ENCODE assay signal across 20 cellular contexts in genomic region chr17:78961571-78961970, GRCh38. TPM values are rescaled to one million over a fixed set of nuclear protein-coding genes. Genes with fewer than 3 reads are reported as not detected.
DNase-seq lines count a peak whose midpoint lies in the region; ATAC-seq and TF ChIP-seq lines count a peak whose summit lies in the region.
"Had no signal": no experiment of that assay in that cellular context is flagged by ENCODE, and none has a peak within 500 bp of the region (broad histone marks: within the 10 kb centered on the region; RNA-seq: fewer than 3 reads in every experiment).

No MANE protein-coding gene starts in this region.

- H3K27me3 Mint-ChIP-seq in brain (peaks cover 4% of the 10 kb centered on the region), neural crest cell (ENCODE audit: low read depth) (peaks cover 7% of the 10 kb centered on the region)
- peaks cover 2% of the 10 kb centered on the region for H3K27me3 Mint-ChIP-seq in activated CD4-positive, alpha-beta memory T cell treated with anti-CD3 and anti-CD28 coated beads, Interleukin-2, amount 10 ng/mL, durations not matched to agents 7 days and 5 days

- DNase-seq in left ventricle myocardium inferior (no peak), heart left ventricle (no peak), neural crest cell (ENCODE audit: low read depth, low spot score) (no peak), uterus (no peak), adrenal gland (no peak)
- no peak for DNase-seq in activated CD4-positive, alpha-beta memory T cell treated with anti-CD3 and anti-CD28 coated beads, Interleukin-2, amount 10 ng/mL, durations not matched to agents 7 days and 5 days
- DNase-seq: NCI-H1105, NCI-H146, NCI-H2029, NCI-H226, NCI-H510A treated with DMSO at 0.1 percent for 48 hours, NCI-H748 treated with DMSO at 0.1 percent for 48 hours, SHP77 treated with DMSO at 0.1 percent for 48 hours had no signal

- WGBS in heart left ventricle, 4 donors, result 94 to 97% (median 96%) methylated on average over 4 of the region's 4 CpGs
- whole genome bisulfite sequencing in adrenal gland, 4 donors, result 89 to 98% (median 93%) methylated on average over 4 of the region's 4 CpGs

- ATAC-seq in heart left ventricle, result no peak
- ATAC-seq in HG02981 (IDR thresholded peaks at IDR 0.05; ENCODE audit: unreplicated experiment), result no peak

- no peak overlapping the region for H3K4me3 Mint-ChIP-seq in brain
- no peak overlapping the region for H3K4me3 Mint-ChIP-seq in neural crest cell
- H3K4me3 Mint-ChIP-seq in activated CD4-positive, alpha-beta memory T cell treated with anti-CD3 and anti-CD28 coated beads, Interleukin-2, amount 10 ng/mL, durations not matched to agents 7 days and 5 days, result no peak overlapping the region
- H3K4me3 Mint-ChIP-seq: HFFc6 had no signal

- POLR2A ChIA-PET in activated CD4-positive, alpha-beta memory T cell treated with anti-CD3 and anti-CD28 coated beads, Interleukin-2, amount 10 ng/mL, durations not matched to agents 7 days and 5 days (lab: Charles Lee), result no interaction called here

- intact Hi-C loops in left ventricle myocardium inferior (cut with micrococcal nuclease), result no loop called here
- intact Hi-C loops in heart left ventricle (cut with DNase I), result no loop called here
- intact Hi-C loops in uterus (cut with DNase I; ENCODE audit: low total_unique reads), result no loop called here
- intact Hi-C loops in adrenal gland (cut with DNase I), result loop anchor here in 1 of 2 donors (10.0 kb wide), 1 partner anchor 467 kb away; no protein-coding TSS in a partner anchor

- H3K36me3 ChIP-seq in left ventricle myocardium inferior (no peaks in the 10 kb centered on the region), heart left ventricle (peaks cover 0 to 1% (median 0%) of the 10 kb centered on the region in 9 donors), uterus (no peaks in the 10 kb centered on the region), adrenal gland (replicated peaks in 1 of 2) (no peaks in the 10 kb centered on the region)

- H3K9me3 ChIP-seq in left ventricle myocardium inferior (replicated peaks), result no peaks in the 10 kb centered on the region
- no peaks in the 10 kb centered on the region for H3K9me3 ChIP-seq in heart left ventricle
- no peaks in the 10 kb centered on the region for H3K9me3 ChIP-seq in uterus
- no peaks in the 10 kb centered on the region for H3K9me3 ChIP-seq in adrenal gland (replicated peaks in 1 of 3)

- peak overlapping the region in 3 of 5 experiments; percentile 42 to 97 (median 81) for H3K27ac Mint-ChIP-seq in brain
- peak overlapping the region; percentile 50 for H3K27ac Mint-ChIP-seq in neural crest cell (ENCODE audit: unreplicated experiment)
- H3K27ac Mint-ChIP-seq in activated CD4-positive, alpha-beta memory T cell treated with anti-CD3 and anti-CD28 coated beads, Interleukin-2, amount 10 ng/mL, durations not matched to agents 7 days and 5 days, result no peak overlapping the region
- H3K27ac Mint-ChIP-seq: HFFc6 had no signal

- TF ChIP-seq CTCF in left ventricle myocardium inferior (IDR thresholded peaks at IDR 0.05; ENCODE audit: borderline replicate concordance), result no peak
- TF ChIP-seq CTCF in heart left ventricle (IDR thresholded peaks at IDR 0.05), result no peak
- no peak for TF ChIP-seq CTCF in brain (conservative IDR thresholded peaks at IDR 0.05)
- no peak for TF ChIP-seq CTCF in neural crest cell (conservative IDR thresholded peaks at IDR 0.05)
- TF ChIP-seq CTCF in uterus (IDR thresholded peaks at IDR 0.05), result no peak
- TF ChIP-seq CTCF in adrenal gland (IDR thresholded peaks at IDR 0.05), result no peak

- H3K36me3 Mint-ChIP-seq in brain (no peaks in the 10 kb centered on the region), neural crest cell (ENCODE audit: low read depth) (no peaks in the 10 kb centered on the region)
- H3K36me3 Mint-ChIP-seq in activated CD4-positive, alpha-beta memory T cell treated with anti-CD3 and anti-CD28 coated beads, Interleukin-2, amount 10 ng/mL, durations not matched to agents 7 days and 5 days (ENCODE audit: low read depth), result no peaks in the 10 kb centered on the region

- peaks cover 38% of the 10 kb centered on the region for H3K4me1 Mint-ChIP-seq in brain
- H3K4me1 Mint-ChIP-seq in neural crest cell, result peaks cover 14% of the 10 kb centered on the region
- no peaks in the 10 kb centered on the region for H3K4me1 Mint-ChIP-seq in activated CD4-positive, alpha-beta memory T cell treated with anti-CD3 and anti-CD28 coated beads, Interleukin-2, amount 10 ng/mL, durations not matched to agents 7 days and 5 days

- peaks cover 11% of the 10 kb centered on the region for H3K4me1 ChIP-seq in left ventricle myocardium inferior
- peaks cover 0 to 9% (median 0%) of the 10 kb centered on the region in 12 donors for H3K4me1 ChIP-seq in heart left ventricle
- no peaks in the 10 kb centered on the region for H3K4me1 ChIP-seq in uterus
- no peaks in the 10 kb centered on the region for H3K4me1 ChIP-seq in adrenal gland (replicated peaks in 1 of 2)

- H3K27ac ChIP-seq in left ventricle myocardium inferior (replicated peaks) (peak overlapping the region; percentile 70), heart left ventricle (no peak overlapping the region), uterus (no peak overlapping the region), adrenal gland (no peak overlapping the region)
- H3K27ac ChIP-seq: 22Rv1, C4-2B, KMS-11, SK-N-MC had no signal

- peaks cover 0 to 4% (median 0%) of the 10 kb centered on the region in 5 experiments for H3K9me3 Mint-ChIP-seq in brain
- H3K9me3 Mint-ChIP-seq in neural crest cell, result no peaks in the 10 kb centered on the region
- H3K9me3 Mint-ChIP-seq in activated CD4-positive, alpha-beta memory T cell treated with anti-CD3 and anti-CD28 coated beads, Interleukin-2, amount 10 ng/mL, durations not matched to agents 7 days and 5 days, result no peaks in the 10 kb centered on the region
- H3K9me3 Mint-ChIP-seq: HFFc6 had no signal

- H3K27me3 ChIP-seq in left ventricle myocardium inferior (ENCODE audit: low read depth) (no peaks in the 10 kb centered on the region), heart left ventricle (no peaks in the 10 kb centered on the region), uterus (no peaks in the 10 kb centered on the region), adrenal gland (no peaks in the 10 kb centered on the region)

- no peak overlapping the region for H3K4me3 ChIP-seq in left ventricle myocardium inferior
- H3K4me3 ChIP-seq in heart left ventricle, result no peak overlapping the region
- H3K4me3 ChIP-seq in uterus, result no peak overlapping the region
- no peak overlapping the region for H3K4me3 ChIP-seq in adrenal gland
- H3K4me3 ChIP-seq: SK-N-MC had no signal

- TF ChIP-seq POLR2A in heart left ventricle (IDR thresholded peaks at IDR 0.05) (no peak), uterus (IDR thresholded peaks at IDR 0.05) (no peak), adrenal gland (IDR thresholded peaks at IDR 0.05) (no peak)

- CTCF ChIA-PET in activated CD4-positive, alpha-beta memory T cell treated with anti-CD3 and anti-CD28 coated beads, Interleukin-2, amount 10 ng/mL, durations not matched to agents 7 days and 5 days (lab: Charles Lee), result interaction anchor here (1.3 kb wide), 1 partner anchor 10 kb away, joined by 3 read pairs; no protein-coding TSS in a partner anchor

RNA-seq across cellular contexts. Expression of gene LGALS3BP, which starts 18.2 kb away (rescaled TPM):
- total RNA-seq in left ventricle myocardium inferior (585 TPM), heart left ventricle (1,000 to 10,000 TPM in 1 of 9 donors, 100 to 1,000 TPM in 8; 250 to 1,343 (median 688) TPM), neural crest cell (21.7 and 24.3 TPM in 2 replicates), uterus (100 to 1,000 TPM in 3 of 4 donors, 10 to 100 TPM in 1; 88.2 to 396 (median 244) TPM), adrenal gland (1,000 to 10,000 TPM in 2 of 8 donors, 100 to 1,000 TPM in 6; 449 to 1,588 (median 791) TPM)
- polyA plus RNA-seq in heart left ventricle (100 to 1,000 TPM; 178 to 363 TPM), brain (ENCODE audit: insufficient read depth, low read depth, low replicate concordance) (265 TPM), adrenal gland (100 to 1,000 TPM; 266 to 499 (median 286) TPM)
- total RNA-seq in activated CD4-positive, alpha-beta memory T cell treated with anti-CD3 and anti-CD28 coated beads, Interleukin-2, amount 10 ng/mL, durations not matched to agents 7 days and 5 days, result 100 to 1,000 TPM; 209 to 219 TPM

RNA-seq across cellular contexts. Expression of gene TIMP2, which starts 36.4 kb away (rescaled TPM):
- total RNA-seq in left ventricle myocardium inferior (91.8 TPM), heart left ventricle (100 to 1,000 TPM in 4 of 9 donors, 10 to 100 TPM in 5; 65.6 to 201 (median 98.3) TPM), neural crest cell (58.5 and 60.2 TPM in 2 replicates), uterus (100 to 1,000 TPM; 119 to 399 (median 127) TPM), adrenal gland (100 to 1,000 TPM; 112 to 275 (median 219) TPM)
- polyA plus RNA-seq in heart left ventricle (10 to 100 TPM; 25.1 to 54.4 TPM), brain (ENCODE audit: insufficient read depth, low read depth, low replicate concordance) (314 TPM), adrenal gland (100 to 1,000 TPM in 1 of 3 donors, 10 to 100 TPM in 2; 50.8 to 153 (median 55.9) TPM)
- total RNA-seq in activated CD4-positive, alpha-beta memory T cell treated with anti-CD3 and anti-CD28 coated beads, Interleukin-2, amount 10 ng/mL, durations not matched to agents 7 days and 5 days, result 1 to 10 TPM; 3.3 TPM

RNA-seq across cellular contexts. Expression of gene CANT1, which starts 48.0 kb away (rescaled TPM):
- 24.2 TPM for total RNA-seq in left ventricle myocardium inferior
- total RNA-seq in heart left ventricle, result 10 to 100 TPM; 20.4 to 43.7 (median 24.1) TPM
- 10 to 100 TPM in 1 of 2 donors, 1 to 10 TPM in 1; 5.1 to 46.2 TPM for polyA plus RNA-seq in heart left ventricle
- polyA plus RNA-seq in brain (ENCODE audit: insufficient read depth, low read depth, low replicate concordance), result 64.2 TPM
- total RNA-seq in neural crest cell, result 62.1 and 63.8 TPM in 2 replicates
- total RNA-seq in activated CD4-positive, alpha-beta memory T cell treated with anti-CD3 and anti-CD28 coated beads, Interleukin-2, amount 10 ng/mL, durations not matched to agents 7 days and 5 days, result 10 to 100 TPM; 78.4 to 81.1 TPM
- total RNA-seq in uterus, result 10 to 100 TPM in 3 of 4 donors, 1 to 10 TPM in 1; 9.2 to 40.6 (median 21.5) TPM
- 10 to 100 TPM; 36.5 to 78.3 (median 61.5) TPM for total RNA-seq in adrenal gland
- polyA plus RNA-seq in adrenal gland, result 10 to 100 TPM; 10.3 to 29.5 (median 10.7) TPM

RNA-seq across cellular contexts. Expression of gene CEP295NL, which starts 58.6 kb away (rescaled TPM):
- total RNA-seq in left ventricle myocardium inferior, result 0.55 TPM
- total RNA-seq in heart left ventricle, result 1 to 10 TPM in 3 of 9 donors, under 1 TPM in 6; 0.23 to 3.3 (median 0.52) TPM
- polyA plus RNA-seq in heart left ventricle, result 1 to 10 TPM in 1 of 2 donors, under 1 TPM in 1; 0.29 to 2.0 TPM
- 0.20 TPM for polyA plus RNA-seq in brain (ENCODE audit: insufficient read depth, low read depth, low replicate concordance)
- 1.2 TPM in 2 replicates for total RNA-seq in neural crest cell
- not detected for total RNA-seq in activated CD4-positive, alpha-beta memory T cell treated with anti-CD3 and anti-CD28 coated beads, Interleukin-2, amount 10 ng/mL, durations not matched to agents 7 days and 5 days
- total RNA-seq in uterus, result 10 to 100 TPM in 1 of 4 donors, 1 to 10 TPM in 2, not detected in 1; 1.8 to 14.5 (median 3.8) TPM
- 1 to 10 TPM in 5 of 8 donors, under 1 TPM in 3; 0.18 to 5.1 (median 1.5) TPM for total RNA-seq in adrenal gland
- polyA plus RNA-seq in adrenal gland, result 1 to 10 TPM in 1 of 3 donors, under 1 TPM in 2; 0.07 to 3.7 (median 0.13) TPM

Comparison
In these comparisons a context has a peak if more than half of its experiments do, and no peak if none do; other contexts are left out.
1. RNA of gene TIMP2, which starts 36.4 kb away (total RNA-seq): 112 to 275 TPM in adrenal gland, 119 to 399 TPM in uterus, 65.6 to 201 TPM in heart left ventricle, 91.8 TPM in left ventricle myocardium inferior (single experiment) and 58.5 to 60.2 TPM in neural crest cell; 3.3 TPM in activated CD4-positive, alpha-beta memory T cell treated with anti-CD3 and anti-CD28 coated beads, Interleukin-2, amount 10 ng/mL, durations not matched to agents 7 days and 5 days; every median in the first group is over 10 times any median in the second.